Comparison of ENCODE assay signal across 1 cellular context in genomic region chr2:165674780-165675179, GRCh38.
TF ChIP-seq lines count a peak whose summit lies in the region.

No MANE protein-coding gene starts in this region.

TF ChIP-seq in GM12878, 131 proteins besides CTCF, POLR2A, EP300 and RAD21 (continued from another document):
- no peak for TF ChIP-seq E2F4 (IDR thresholded peaks at IDR 0.05; ENCODE audit: low read depth, low read length)
- no peak for TF ChIP-seq PML (IDR thresholded peaks at IDR 0.05; ENCODE audit: low read length)
- TF ChIP-seq CUX1 (IDR thresholded peaks at IDR 0.05; ENCODE audit: insufficient replicate concordance, low read depth, low read length), result no peak
- TF ChIP-seq HCFC1 (IDR thresholded peaks at IDR 0.05; ENCODE audit: low read length), result no peak
- no peak for TF ChIP-seq SREBF2 (IDR thresholded peaks at IDR 0.05; ENCODE audit: low read length)
- TF ChIP-seq FOS (IDR thresholded peaks at IDR 0.05; ENCODE audit: borderline replicate concordance, extremely low read depth, insufficient read length), result no peak
- TF ChIP-seq ZNF384 (IDR thresholded peaks at IDR 0.05; ENCODE audit: borderline replicate concordance, low read depth, low read length), result no peak
- TF ChIP-seq NFXL1 (IDR thresholded peaks at IDR 0.05; ENCODE audit: borderline replicate concordance), result no peak
- TF ChIP-seq EGR1 (IDR thresholded peaks at IDR 0.05; ENCODE audit: borderline replicate concordance in 1 of 2, low read depth in 2 of 2, low read length in 2 of 2), result no peak
- TF ChIP-seq GATAD2B (conservative IDR thresholded peaks at IDR 0.05; ENCODE audit: low read depth), result no peak
- TF ChIP-seq MTA2 (IDR thresholded peaks at IDR 0.05; ENCODE audit: low read depth), result peak; percentile 24; the same call in 1 of the 2 replicates
- no peak for TF ChIP-seq EED (IDR thresholded peaks at IDR 0.05; ENCODE audit: low read depth)
- TF ChIP-seq IKZF2 (IDR thresholded peaks at IDR 0.05), result peak; percentile 89 to 90; a peak in 3 of 4 replicates
- no peak for TF ChIP-seq POU2F2 (IDR thresholded peaks at IDR 0.05; ENCODE audit: borderline replicate concordance, low read depth, low read length)
- TF ChIP-seq TCF7 (IDR thresholded peaks at IDR 0.05; ENCODE audit: borderline replicate concordance), result no peak
- TF ChIP-seq KLF5 (IDR thresholded peaks at IDR 0.05; ENCODE audit: partially characterized antibody), result no peak
- TF ChIP-seq, protein P1, sequence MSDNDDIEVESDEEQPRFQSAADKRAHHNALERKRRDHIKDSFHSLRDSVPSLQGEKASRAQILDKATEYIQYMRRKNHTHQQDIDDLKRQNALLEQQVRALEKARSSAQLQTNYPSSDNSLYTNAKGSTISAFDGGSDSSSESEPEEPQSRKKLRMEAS (IDR thresholded peaks at IDR 0.05; ENCODE audit: low read depth, low read length), result no peak
- no peak for TF ChIP-seq RELA (IDR thresholded peaks at IDR 0.05; ENCODE audit: borderline replicate concordance, partially characterized antibody)
- no peak for TF ChIP-seq SRF (IDR thresholded peaks at IDR 0.05; ENCODE audit: low read depth in 2 of 2, low read length in 2 of 2)
- TF ChIP-seq TCF3 (IDR thresholded peaks at IDR 0.05; ENCODE audit: borderline replicate concordance, insufficient read depth, low read depth, low read length), result no peak
- no peak for TF ChIP-seq SPI1 (IDR thresholded peaks at IDR 0.05; ENCODE audit: borderline replicate concordance, insufficient read depth, low read depth, low read length)
- no peak for TF ChIP-seq CREB1 (IDR thresholded peaks at IDR 0.05; ENCODE audit: low read depth)
- TF ChIP-seq, protein P2, sequence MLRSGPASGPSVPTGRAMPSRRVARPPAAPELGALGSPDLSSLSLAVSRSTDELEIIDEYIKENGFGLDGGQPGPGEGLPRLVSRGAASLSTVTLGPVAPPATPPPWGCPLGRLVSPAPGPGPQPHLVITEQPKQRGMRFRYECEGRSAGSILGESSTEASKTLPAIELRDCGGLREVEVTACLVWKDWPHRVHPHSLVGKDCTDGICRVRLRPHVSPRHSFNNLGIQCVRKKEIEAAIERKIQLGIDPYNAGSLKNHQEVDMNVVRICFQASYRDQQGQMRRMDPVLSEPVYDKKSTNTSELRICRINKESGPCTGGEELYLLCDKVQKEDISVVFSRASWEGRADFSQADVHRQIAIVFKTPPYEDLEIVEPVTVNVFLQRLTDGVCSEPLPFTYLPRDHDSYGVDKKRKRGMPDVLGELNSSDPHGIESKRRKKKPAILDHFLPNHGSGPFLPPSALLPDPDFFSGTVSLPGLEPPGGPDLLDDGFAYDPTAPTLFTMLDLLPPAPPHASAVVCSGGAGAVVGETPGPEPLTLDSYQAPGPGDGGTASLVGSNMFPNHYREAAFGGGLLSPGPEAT (IDR thresholded peaks at IDR 0.05; ENCODE audit: low read depth), result 0 out of 2 replicates have a peak, but pooled peaks have one; percentile 16
- TF ChIP-seq IRF4 (IDR thresholded peaks at IDR 0.05; ENCODE audit: low read depth, low read length), result no peak
- no peak for TF ChIP-seq NR2C1 (IDR thresholded peaks at IDR 0.05)
- peak; percentile 53 for TF ChIP-seq NR2F1 (conservative IDR thresholded peaks at IDR 0.05)
- TF ChIP-seq, protein P3, sequence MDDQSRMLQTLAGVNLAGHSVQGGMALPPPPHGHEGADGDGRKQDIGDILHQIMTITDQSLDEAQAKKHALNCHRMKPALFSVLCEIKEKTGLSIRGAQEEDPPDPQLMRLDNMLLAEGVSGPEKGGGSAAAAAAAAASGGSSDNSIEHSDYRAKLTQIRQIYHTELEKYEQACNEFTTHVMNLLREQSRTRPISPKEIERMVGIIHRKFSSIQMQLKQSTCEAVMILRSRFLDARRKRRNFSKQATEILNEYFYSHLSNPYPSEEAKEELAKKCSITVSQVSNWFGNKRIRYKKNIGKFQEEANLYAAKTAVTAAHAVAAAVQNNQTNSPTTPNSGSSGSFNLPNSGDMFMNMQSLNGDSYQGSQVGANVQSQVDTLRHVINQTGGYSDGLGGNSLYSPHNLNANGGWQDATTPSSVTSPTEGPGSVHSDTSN (IDR thresholded peaks at IDR 0.05; ENCODE audit: insufficient replicate concordance, low read depth, low read length), result no peak
- TF ChIP-seq PAX8 (IDR thresholded peaks at IDR 0.05), result no peak
- no peak for TF ChIP-seq YBX1 (IDR thresholded peaks at IDR 0.05)
- no peak for TF ChIP-seq YY1 (IDR thresholded peaks at IDR 0.05; ENCODE audit: low read depth, low read length)
- no peak for TF ChIP-seq BCL3 (IDR thresholded peaks at IDR 0.05; ENCODE audit: borderline replicate concordance, insufficient read depth, low read depth, low read length, poor library complexity, severe bottlenecking)
- TF ChIP-seq CHD1 (IDR thresholded peaks at IDR 0.05; ENCODE audit: low read depth, low read length), result no peak
- TF ChIP-seq SMAD5 (IDR thresholded peaks at IDR 0.05; ENCODE audit: low read depth), result no peak
- TF ChIP-seq NFYA (IDR thresholded peaks at IDR 0.05; ENCODE audit: borderline replicate concordance, low read depth, low read length), result no peak
- no peak for TF ChIP-seq CHD2 (IDR thresholded peaks at IDR 0.05; ENCODE audit: borderline replicate concordance, low read depth, low read length)
- TF ChIP-seq SMARCA5 (IDR thresholded peaks at IDR 0.05), result 0 out of 2 replicates have a peak, but pooled peaks have one; percentile 24
- TF ChIP-seq, protein P4, sequence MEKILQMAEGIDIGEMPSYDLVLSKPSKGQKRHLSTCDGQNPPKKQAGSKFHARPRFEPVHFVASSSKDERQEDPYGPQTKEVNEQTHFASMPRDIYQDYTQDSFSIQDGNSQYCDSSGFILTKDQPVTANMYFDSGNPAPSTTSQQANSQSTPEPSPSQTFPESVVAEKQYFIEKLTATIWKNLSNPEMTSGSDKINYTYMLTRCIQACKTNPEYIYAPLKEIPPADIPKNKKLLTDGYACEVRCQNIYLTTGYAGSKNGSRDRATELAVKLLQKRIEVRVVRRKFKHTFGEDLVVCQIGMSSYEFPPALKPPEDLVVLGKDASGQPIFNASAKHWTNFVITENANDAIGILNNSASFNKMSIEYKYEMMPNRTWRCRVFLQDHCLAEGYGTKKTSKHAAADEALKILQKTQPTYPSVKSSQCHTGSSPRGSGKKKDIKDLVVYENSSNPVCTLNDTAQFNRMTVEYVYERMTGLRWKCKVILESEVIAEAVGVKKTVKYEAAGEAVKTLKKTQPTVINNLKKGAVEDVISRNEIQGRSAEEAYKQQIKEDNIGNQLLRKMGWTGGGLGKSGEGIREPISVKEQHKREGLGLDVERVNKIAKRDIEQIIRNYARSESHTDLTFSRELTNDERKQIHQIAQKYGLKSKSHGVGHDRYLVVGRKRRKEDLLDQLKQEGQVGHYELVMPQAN (conservative IDR thresholded peaks at IDR 0.05), result 0 out of 2 replicates have a peak, but pooled peaks have one; percentile 38
- TF ChIP-seq WRNIP1 (IDR thresholded peaks at IDR 0.05; ENCODE audit: borderline replicate concordance, low read depth, low read length), result no peak
- TF ChIP-seq IKZF1 (conservative IDR thresholded peaks at IDR 0.05), result peak; percentile 84
- TF ChIP-seq SMC3 (IDR thresholded peaks at IDR 0.05; ENCODE audit: borderline replicate concordance, low read length), result no peak
- no peak for TF ChIP-seq BACH1 (IDR thresholded peaks at IDR 0.05; ENCODE audit: borderline replicate concordance)
- no peak for TF ChIP-seq NBN (IDR thresholded peaks at IDR 0.05)
- no peak for TF ChIP-seq PAX5 (IDR thresholded peaks at IDR 0.05; ENCODE audit: borderline replicate concordance, low read depth, low read length)
- TF ChIP-seq CHD4 (IDR thresholded peaks at IDR 0.05), result no peak
- TF ChIP-seq, protein P5, sequence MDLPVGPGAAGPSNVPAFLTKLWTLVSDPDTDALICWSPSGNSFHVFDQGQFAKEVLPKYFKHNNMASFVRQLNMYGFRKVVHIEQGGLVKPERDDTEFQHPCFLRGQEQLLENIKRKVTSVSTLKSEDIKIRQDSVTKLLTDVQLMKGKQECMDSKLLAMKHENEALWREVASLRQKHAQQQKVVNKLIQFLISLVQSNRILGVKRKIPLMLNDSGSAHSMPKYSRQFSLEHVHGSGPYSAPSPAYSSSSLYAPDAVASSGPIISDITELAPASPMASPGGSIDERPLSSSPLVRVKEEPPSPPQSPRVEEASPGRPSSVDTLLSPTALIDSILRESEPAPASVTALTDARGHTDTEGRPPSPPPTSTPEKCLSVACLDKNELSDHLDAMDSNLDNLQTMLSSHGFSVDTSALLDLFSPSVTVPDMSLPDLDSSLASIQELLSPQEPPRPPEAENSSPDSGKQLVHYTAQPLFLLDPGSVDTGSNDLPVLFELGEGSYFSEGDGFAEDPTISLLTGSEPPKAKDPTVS (IDR thresholded peaks at IDR 0.05; ENCODE audit: low read depth, low read length), result no peak
- TF ChIP-seq DPF2 (IDR thresholded peaks at IDR 0.05), result peak; percentile 53
- TF ChIP-seq, protein P6, sequence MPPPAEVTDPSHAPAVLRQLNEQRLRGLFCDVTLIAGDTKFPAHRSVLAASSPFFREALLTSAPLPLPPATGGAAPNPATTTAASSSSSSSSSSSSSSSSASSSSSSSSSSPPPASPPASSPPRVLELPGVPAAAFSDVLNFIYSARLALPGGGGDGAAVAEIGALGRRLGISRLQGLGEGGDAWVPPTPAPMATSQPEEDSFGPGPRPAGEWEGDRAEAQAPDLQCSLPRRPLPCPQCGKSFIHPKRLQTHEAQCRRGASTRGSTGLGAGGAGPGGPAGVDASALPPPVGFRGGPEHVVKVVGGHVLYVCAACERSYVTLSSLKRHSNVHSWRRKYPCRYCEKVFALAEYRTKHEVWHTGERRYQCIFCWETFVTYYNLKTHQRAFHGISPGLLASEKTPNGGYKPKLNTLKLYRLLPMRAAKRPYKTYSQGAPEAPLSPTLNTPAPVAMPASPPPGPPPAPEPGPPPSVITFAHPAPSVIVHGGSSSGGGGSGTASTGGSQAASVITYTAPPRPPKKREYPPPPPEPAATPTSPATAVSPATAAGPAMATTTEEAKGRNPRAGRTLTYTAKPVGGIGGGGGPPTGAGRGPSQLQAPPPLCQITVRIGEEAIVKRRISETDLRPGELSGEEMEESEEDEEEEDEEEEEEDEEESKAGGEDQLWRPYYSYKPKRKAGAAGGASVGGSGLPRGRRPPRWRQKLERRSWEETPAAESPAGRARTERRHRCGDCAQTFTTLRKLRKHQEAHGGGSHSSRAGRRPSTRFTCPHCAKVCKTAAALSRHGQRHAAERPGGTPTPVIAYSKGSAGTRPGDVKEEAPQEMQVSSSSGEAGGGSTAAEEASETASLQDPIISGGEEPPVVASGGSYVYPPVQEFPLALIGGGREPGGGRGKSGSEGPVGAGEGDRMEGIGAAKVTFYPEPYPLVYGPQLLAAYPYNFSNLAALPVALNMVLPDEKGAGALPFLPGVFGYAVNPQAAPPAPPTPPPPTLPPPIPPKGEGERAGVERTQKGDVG (CRISPR knock-in tag; IDR thresholded peaks at IDR 0.05), result no peak
- TF ChIP-seq RBBP5 (conservative IDR thresholded peaks at IDR 0.05), result no peak
